ENCODE assay signal across 12 cellular contexts in the genomic region with DNA sequence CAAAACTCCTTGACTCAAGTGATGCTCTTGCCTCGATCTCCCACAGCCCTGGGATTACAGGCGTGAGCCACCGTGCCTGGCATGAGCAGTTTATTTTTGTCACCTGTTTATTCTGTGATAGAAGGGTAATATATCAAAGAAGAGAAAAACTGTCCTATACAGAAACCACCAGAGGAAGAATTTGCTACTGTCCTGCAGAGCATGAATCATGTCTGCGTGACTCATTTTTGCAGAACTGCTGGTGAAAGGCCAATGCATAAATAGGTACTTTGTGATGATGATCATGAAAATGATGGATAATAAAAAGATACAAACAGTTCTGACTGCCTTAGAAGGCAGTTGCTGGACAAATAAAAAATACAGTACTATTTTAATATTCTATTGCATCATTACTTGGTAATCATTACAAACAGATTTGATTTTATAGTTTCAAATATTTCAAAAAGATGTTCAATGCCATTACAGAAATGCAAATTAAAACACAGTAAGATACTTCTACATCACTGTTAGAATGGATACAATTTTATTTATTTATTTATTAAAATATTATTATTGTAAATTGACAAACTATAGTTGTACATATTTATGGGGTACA. TPM values are rescaled to one million over a fixed set of nuclear protein-coding genes. Genes with fewer than 3 reads are reported as not detected.
DNase-seq lines count a peak whose midpoint lies in the region; ATAC-seq and TF ChIP-seq lines count a peak whose summit lies in the region.
"Had no signal": no experiment of that assay in that cellular context is flagged by ENCODE, and none has a peak within 500 bp of the region (broad histone marks: within the 10 kb centered on the region; RNA-seq: fewer than 3 reads in every experiment).

No MANE protein-coding gene starts in this region.

- 78% methylated on average over 4 of the region's 4 CpGs for WGBS in hepatocyte (ENCODE audit: low lambda C conversion rate, missing lambda C conversion rate)

- CTCF ChIA-PET in AG04449 (lab: Yijun Ruan, JAX): interaction anchor here (2.2 kb wide), 1 partner anchor 23 kb away, joined by 5 read pairs; no protein-coding TSS in a partner anchor

- DNase-seq in AG04449 (ENCODE audit: low read depth, low spot score) (peak; percentile 14), HPDE6-E6E7 (ENCODE audit: extremely low spot score) (peak; percentile 32), amniotic epithelial cell (ENCODE audit: low read depth) (peak; percentile 81), hepatocyte (ENCODE audit: low spot score) (peak; percentile 23), NCI-H774 (lab: John Stamatoyannopoulos, UW) (no peak), Right ventricle myocardium superior (no peak)
- DNase-seq: Caco-2, cerebellar nuclear complex, occipital lobe had no signal

- H4K20me1 ChIP-seq in hepatocyte (ENCODE audit: insufficient read depth, poor library complexity, severe bottlenecking): no peaks in the 10 kb centered on the region

- TF ChIP-seq CTCF in AG04449 (IDR thresholded peaks at IDR 0.05; ENCODE audit: insufficient read depth, low read length, missing control alignments) (no peak), hepatocyte (IDR thresholded peaks at IDR 0.05; ENCODE audit: poor library complexity) (no peak)

- H2AFZ ChIP-seq in hepatocyte: no peak overlapping the region

- POLR2A ChIA-PET in AG04449 (lab: Yijun Ruan, JAX): no interaction called here

- no peaks in the 10 kb centered on the region for H3K36me3 ChIP-seq in hepatocyte (replicated peaks; ENCODE audit: insufficient read depth, low read depth)

- no peak overlapping the region for H3K4me2 ChIP-seq in hepatocyte

- no peaks in the 10 kb centered on the region for H3K9me2 ChIP-seq in hepatocyte (replicated peaks; ENCODE audit: insufficient read depth)

- H3K4me1 ChIP-seq in hepatocyte (ENCODE audit: insufficient read depth): no peaks in the 10 kb centered on the region
- H3K4me1 ChIP-seq: Caco-2 had no signal

- no peak for ATAC-seq in HG03342 (IDR thresholded peaks at IDR 0.05; ENCODE audit: unreplicated experiment)
- no peak for ATAC-seq in Right ventricle myocardium superior (ENCODE audit: poor library complexity)
- no peak for ATAC-seq in GM18517 (IDR thresholded peaks at IDR 0.05; ENCODE audit: unreplicated experiment)

- H3K4me3 ChIP-seq in AG04449 (ENCODE audit: low read depth, low read length) (no peak overlapping the region), hepatocyte (no peak overlapping the region)

- intact Hi-C loops in Right ventricle myocardium superior (cut with DNase I): no loop called here

- H3K27ac ChIP-seq in hepatocyte: no peak overlapping the region
- H3K27ac ChIP-seq: HL-60 had no signal

- H3K9me3 ChIP-seq in hepatocyte (ENCODE audit: low read depth): no peaks in the 10 kb centered on the region
- H3K9me3 ChIP-seq: Caco-2 had no signal

- H3K79me2 ChIP-seq in hepatocyte: no peaks in the 10 kb centered on the region

- no peaks in the 10 kb centered on the region for H3K27me3 ChIP-seq in hepatocyte

RNA-seq across cellular contexts. Expression of gene RIPPLY3, which starts 26.5 kb away (rescaled TPM):
- total RNA-seq in hepatocyte (0.17 TPM in 1 of 2 replicates, not detected in the other), Right ventricle myocardium superior (not detected)
- 0.11 and 1.0 TPM in 2 replicates for polyA plus RNA-seq in hepatocyte
- total RNA-seq: occipital lobe had no signal

RNA-seq across cellular contexts. Expression of gene PIGP, which starts 39.9 kb away (rescaled TPM):
- total RNA-seq in hepatocyte: 20.0 and 23.3 TPM in 2 replicates
- polyA plus RNA-seq in hepatocyte: 39.9 and 48.7 TPM in 2 replicates
- total RNA-seq in Right ventricle myocardium superior: 34.0 TPM

RNA-seq across cellular contexts. Expression of gene TTC3, which starts 40.1 kb away (rescaled TPM):
- total RNA-seq in hepatocyte (196 and 244 TPM in 2 replicates), Right ventricle myocardium superior (36.3 TPM)
- 139 and 146 TPM in 2 replicates for polyA plus RNA-seq in hepatocyte

Comparison
In these comparisons a context has a peak if more than half of its experiments do, and no peak if none do; other contexts are left out.
1. DNase-seq: peak in AG04449 (single experiment), HPDE6-E6E7 (single experiment), amniotic epithelial cell (single experiment) and hepatocyte (single experiment); none in NCI-H774 (single experiment) and Right ventricle myocardium superior (single experiment).